13 cellular contexts compared by ENCODE assay signal in the genomic region with DNA sequence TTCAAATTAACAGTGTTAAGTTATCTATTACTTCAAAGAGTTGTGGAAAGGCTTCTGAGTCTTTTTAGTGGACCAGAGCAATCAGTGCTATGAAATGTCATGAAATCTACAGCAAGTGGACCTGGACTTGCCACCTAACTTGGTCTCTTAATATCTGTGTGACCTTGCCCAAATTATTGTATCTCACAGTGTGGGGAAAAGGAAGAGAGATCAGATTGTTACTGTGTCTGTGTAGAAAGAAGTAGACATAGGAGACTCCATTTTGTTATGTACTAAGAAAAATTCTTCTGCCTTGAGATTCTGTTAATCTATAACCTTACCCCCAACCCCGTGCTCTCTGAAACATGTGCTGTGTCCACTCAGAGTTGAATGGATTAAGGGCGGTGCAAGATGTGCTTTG. TPM values are rescaled to one million over a fixed set of nuclear protein-coding genes. Genes with fewer than 3 reads are reported as not detected.
DNase-seq lines count a peak whose midpoint lies in the region; ATAC-seq, FAIRE-seq and TF ChIP-seq lines count a peak whose summit lies in the region.
"Not testable (repeated sequence)": the region's sequence is repeated elsewhere in the genome, so short reads cannot be mapped to it uniquely, and the experiment has no call there.
"Had no signal": no experiment of that assay in that cellular context is flagged by ENCODE, and none has a peak within 500 bp of the region (broad histone marks: within the 10 kb centered on the region; RNA-seq: fewer than 3 reads in every experiment).

No MANE protein-coding gene starts in this region.

- not testable (repeated sequence) for H4K20me1 ChIP-seq in GM12878 (ENCODE audit: control insufficient read depth, insufficient read depth)

- H3K27ac ChIP-seq in CD8-positive, alpha-beta memory T cell (ENCODE audit: low read depth, low read length); GM12878 (ENCODE audit: control insufficient read depth, insufficient read depth); naive thymus-derived CD4-positive, alpha-beta T cell (ENCODE audit: low read depth, low read length): not testable (repeated sequence)
- H3K27ac ChIP-seq in HUES48 (ENCODE audit: low read depth, low read length) (peak overlapping the region; percentile 81), WERI-Rb-1 (peak overlapping the region; percentile 64)

- peaks cover 45% of the 10 kb centered on the region for H3K36me3 ChIP-seq in CD8-positive, alpha-beta memory T cell (ENCODE audit: insufficient read depth, low read length)
- H3K36me3 ChIP-seq in HUES48 (ENCODE audit: control insufficient read depth, insufficient read depth, low read length) (peaks cover 84% of the 10 kb centered on the region), WERI-Rb-1 (peaks cover 81% of the 10 kb centered on the region), GM12878 (ENCODE audit: control insufficient read depth in 2 of 2, insufficient read depth in 2 of 2, low read length in 1 of 2) (peaks cover 4 to 16% of the 10 kb centered on the region in 2 experiments; a peak in 3 of 4 replicates), iPS-15b (ENCODE audit: control insufficient read depth, insufficient read depth, low read length) (peaks cover 38% of the 10 kb centered on the region)
- peaks cover 0 to 34% (median 19%) of the 10 kb centered on the region in 3 experiments for H3K36me3 ChIP-seq in naive thymus-derived CD4-positive, alpha-beta T cell (ENCODE audit: control insufficient read depth in 2 of 3, insufficient read depth in 3 of 3, low read length in 3 of 3)

- RAD21 ChIA-PET in GM12878 (lab: Charles Lee; ENCODE audit: unreplicated experiment) = not testable (repeated sequence)

- not testable (repeated sequence) for TF ChIP-seq POLR2A in GM12878 (IDR thresholded peaks at IDR 0.05; ENCODE audit: low read depth, low read length)

- intact Hi-C loops in GM12878 (cut with micrococcal nuclease; ENCODE audit: unreplicated experiment); naive thymus-derived CD4-positive, alpha-beta T cell (cut with micrococcal nuclease): not testable (repeated sequence)

- H2AFZ ChIP-seq in GM12878 (ENCODE audit: control insufficient read depth, low read depth, low read length) = not testable (repeated sequence)

- H3K9me3 ChIP-seq in CD8-positive, alpha-beta memory T cell (ENCODE audit: low read length); HUES48 (ENCODE audit: control insufficient read depth, insufficient read depth, low read length); WERI-Rb-1 (ENCODE audit: severe bottlenecking); GM12878 (replicated peaks; ENCODE audit: control insufficient read depth, insufficient read depth, low read length); iPS-15b (ENCODE audit: control insufficient read depth, insufficient read depth, low read length); naive thymus-derived CD4-positive, alpha-beta T cell (ENCODE audit: control insufficient read depth in 2 of 3, low read length in 3 of 3): not testable (repeated sequence)

- not testable (repeated sequence) for H3K27me3 Mint-ChIP-seq in CD8-positive, alpha-beta memory T cell; activated T-cell treated with anti-CD3 and anti-CD28 coated beads, Interleukin-2, amount 50 U/mL, for 72 hours (ENCODE audit: low read depth); naive thymus-derived CD4-positive, alpha-beta T cell; stimulated activated naive B cell treated with anti-CD40 and anti-IgM and Interleukin-4, amounts not matched to agents 10 μg/mL and 1 μg/mL and 100 μg/mL, for 72 hours

- H3K9ac ChIP-seq in HUES48 (ENCODE audit: low read depth, low read length) (peak overlapping the region; percentile 5; the same call in 1 of the 2 replicates), iPS-15b (ENCODE audit: low read depth, low read length) (peak overlapping the region; percentile 85)
- not testable (repeated sequence) for H3K9ac ChIP-seq in GM12878 (ENCODE audit: control insufficient read depth, insufficient read depth, low read length)

- in situ Hi-C loops in GM12878 (cut with MboI) = not testable (repeated sequence)

- ATAC-seq in activated T-cell treated with anti-CD3 and anti-CD28 coated beads, Interleukin-2, amount 50 U/mL, for 72 hours (replicated peaks in 1 of 2); naive thymus-derived CD4-positive, alpha-beta T cell; stimulated activated naive B cell treated with anti-CD40 and anti-IgM and Interleukin-4, amounts not matched to agents 10 μg/mL and 1 μg/mL and 100 μg/mL, for 72 hours (replicated peaks): not testable (repeated sequence)
- ATAC-seq in GM12878 = peak; percentile 17; the same call in 2 of the 3 replicates

- POLR2A ChIA-PET in CD8-positive, alpha-beta memory T cell (lab: Charles Lee); GM12878 (lab: Charles Lee); naive thymus-derived CD4-positive, alpha-beta T cell (lab: Charles Lee): not testable (repeated sequence)

- peak overlapping the region in 5 of 8 donors; percentile 11 to 76 (median 56) for H3K27ac Mint-ChIP-seq in CD8-positive, alpha-beta memory T cell
- H3K27ac Mint-ChIP-seq in activated T-cell treated with anti-CD3 and anti-CD28 coated beads, Interleukin-2, amount 50 U/mL, for 72 hours = peak overlapping the region; percentile 8
- peak overlapping the region in 1 of 9 donors; percentile 28 for H3K27ac Mint-ChIP-seq in naive thymus-derived CD4-positive, alpha-beta T cell
- H3K27ac Mint-ChIP-seq in stimulated activated naive B cell treated with anti-CD40 and anti-IgM and Interleukin-4, amounts not matched to agents 10 μg/mL and 1 μg/mL and 100 μg/mL, for 72 hours = peak overlapping the region; percentile 91

- SMC1A ChIA-PET in GM12878 (lab: Charles Lee; ENCODE audit: uncharacterized antibody, unreplicated experiment) = not testable (repeated sequence)

- not testable (repeated sequence) for TF ChIP-seq RAD21 in GM12878 (IDR thresholded peaks at IDR 0.05; ENCODE audit: insufficient read depth, low read depth, low read length)

- not testable (repeated sequence) for BruUV-seq in GM12878 (replicated peaks; lab: Mats Ljungman, UMichigan)

- not testable (repeated sequence) for H3K27me3 ChIP-seq in CD8-positive, alpha-beta memory T cell (ENCODE audit: insufficient read depth, low read length, poor library complexity, severe bottlenecking); HUES48 (ENCODE audit: control insufficient read depth, insufficient read depth, low read length); WERI-Rb-1 (ENCODE audit: insufficient read depth, low read depth, severe bottlenecking); GM12878 (replicated peaks in 1 of 2; ENCODE audit: control insufficient read depth in 2 of 2, insufficient read depth in 2 of 2, low read length in 1 of 2); iPS-15b (ENCODE audit: control insufficient read depth, insufficient read depth, low read length); naive thymus-derived CD4-positive, alpha-beta T cell (ENCODE audit: control insufficient read depth in 2 of 2, insufficient read depth in 2 of 2, low read length in 2 of 2)

- not testable (repeated sequence) for TF ChIP-seq CTCF in WERI-Rb-1 (IDR thresholded peaks at IDR 0.05; ENCODE audit: low read depth, low read length); GM12878 (IDR thresholded peaks at IDR 0.05 in 2 of 3, conservative IDR thresholded peaks at IDR 0.05 in 1 of 3; ENCODE audit: control insufficient read depth in 2 of 3, extremely low read depth in 1 of 3, insufficient read depth in 1 of 3, low read depth in 3 of 3, low read length in 3 of 3)

- TF ChIP-seq EP300 in GM12878 (IDR thresholded peaks at IDR 0.05; ENCODE audit: borderline replicate concordance in 1 of 2, control insufficient read depth in 1 of 2, low read depth in 2 of 2, low read length in 2 of 2) = not testable (repeated sequence)

- not testable (repeated sequence) for H3K9me3 Mint-ChIP-seq in CD8-positive, alpha-beta memory T cell; activated T-cell treated with anti-CD3 and anti-CD28 coated beads, Interleukin-2, amount 50 U/mL, for 72 hours; naive thymus-derived CD4-positive, alpha-beta T cell; stimulated activated naive B cell treated with anti-CD40 and anti-IgM and Interleukin-4, amounts not matched to agents 10 μg/mL and 1 μg/mL and 100 μg/mL, for 72 hours

- peak overlapping the region in 4 of 7 donors; percentile 2 to 73 (median 8) for H3K4me3 Mint-ChIP-seq in CD8-positive, alpha-beta memory T cell
- peak overlapping the region; percentile 16 to 27 for H3K4me3 Mint-ChIP-seq in activated T-cell treated with anti-CD3 and anti-CD28 coated beads, Interleukin-2, amount 50 U/mL, for 72 hours
- H3K4me3 Mint-ChIP-seq in naive thymus-derived CD4-positive, alpha-beta T cell = peak overlapping the region in 7 of 10 donors; percentile 1 to 46 (median 28)
- not testable (repeated sequence) for H3K4me3 Mint-ChIP-seq in stimulated activated naive B cell treated with anti-CD40 and anti-IgM and Interleukin-4, amounts not matched to agents 10 μg/mL and 1 μg/mL and 100 μg/mL, for 72 hours

- H3K4me1 Mint-ChIP-seq in CD8-positive, alpha-beta memory T cell = peaks cover 41 to 73% (median 50%) of the 10 kb centered on the region in 3 donors
- peaks cover 47% of the 10 kb centered on the region for H3K4me1 Mint-ChIP-seq in activated T-cell treated with anti-CD3 and anti-CD28 coated beads, Interleukin-2, amount 50 U/mL, for 72 hours (ENCODE audit: low read depth)
- peaks cover 41 to 76% (median 65%) of the 10 kb centered on the region in 7 donors for H3K4me1 Mint-ChIP-seq in naive thymus-derived CD4-positive, alpha-beta T cell
- H3K4me1 Mint-ChIP-seq in stimulated activated naive B cell treated with anti-CD40 and anti-IgM and Interleukin-4, amounts not matched to agents 10 μg/mL and 1 μg/mL and 100 μg/mL, for 72 hours = peaks cover 24 to 51% of the 10 kb centered on the region in 2 donors

- not testable (repeated sequence) for H3K4me3 ChIP-seq in CD8-positive, alpha-beta memory T cell (ENCODE audit: low read length); WERI-Rb-1 (ENCODE audit: low read depth, low read length); naive thymus-derived CD4-positive, alpha-beta T cell (ENCODE audit: low read length)
- H3K4me3 ChIP-seq in HUES48 (ENCODE audit: low read depth, low read length) = peak overlapping the region; percentile 14
- H3K4me3 ChIP-seq in GM12878 = peak overlapping the region; percentile 53; the same call in 1 of the 2 replicates
- peak overlapping the region; percentile 46 for H3K4me3 ChIP-seq in iPS-15b (ENCODE audit: low read depth, low read length)

- no CpG with 5 or more reads among the region's 2 CpGs for WGBS in GM12878 (ENCODE audit: insufficient coverage, insufficient replicate concordance, low lambda C conversion rate, missing lambda C conversion rate)

- CTCF ChIA-PET in CD8-positive, alpha-beta memory T cell (lab: Charles Lee); GM12878 (lab: Yijun Ruan, JAX); naive thymus-derived CD4-positive, alpha-beta T cell (lab: Charles Lee): not testable (repeated sequence)

- H3K79me2 ChIP-seq in GM12878 (ENCODE audit: control insufficient read depth, insufficient read depth, low read length) = peaks cover 46% of the 10 kb centered on the region

- peaks cover 36% of the 10 kb centered on the region for H3K4me1 ChIP-seq in CD8-positive, alpha-beta memory T cell (ENCODE audit: insufficient read depth, low read length)
- peaks cover 60% of the 10 kb centered on the region for H3K4me1 ChIP-seq in HUES48 (ENCODE audit: control insufficient read depth, insufficient read depth, low read length)
- H3K4me1 ChIP-seq in GM12878 (ENCODE audit: control insufficient read depth, insufficient read depth, low read length) = not testable (repeated sequence)
- peaks cover 33% of the 10 kb centered on the region for H3K4me1 ChIP-seq in iPS-15b (ENCODE audit: control insufficient read depth, insufficient read depth, low read length)
- peaks cover 9 to 25% of the 10 kb centered on the region in 2 donors for H3K4me1 ChIP-seq in naive thymus-derived CD4-positive, alpha-beta T cell (ENCODE audit: control insufficient read depth in 2 of 2, insufficient read depth in 2 of 2, low read length in 2 of 2)

- DNase-seq in CD8-positive, alpha-beta memory T cell; WERI-Rb-1; activated T-cell treated with anti-CD3 and anti-CD28 coated beads, Interleukin-2, amount 50 U/mL, for 72 hours; GM12878 (ENCODE audit: low read depth, low spot score); naive thymus-derived CD4-positive, alpha-beta T cell; stimulated activated naive B cell treated with anti-CD40 and anti-IgM and Interleukin-4, amounts not matched to agents 10 μg/mL and 1 μg/mL and 100 μg/mL, for 72 hours: not testable (repeated sequence)

- not testable (repeated sequence) for FAIRE-seq in GM12878 (lab: Jason Lieb, UNC)

- H3K4me2 ChIP-seq in GM12878 (ENCODE audit: control insufficient read depth, insufficient read depth) = not testable (repeated sequence)

- H3K36me3 Mint-ChIP-seq in CD8-positive, alpha-beta memory T cell = peaks cover 0 to 73% (median 17%) of the 10 kb centered on the region in 3 donors
- H3K36me3 Mint-ChIP-seq in activated T-cell treated with anti-CD3 and anti-CD28 coated beads, Interleukin-2, amount 50 U/mL, for 72 hours (ENCODE audit: insufficient read depth in 2 of 2) = peaks cover 9 to 38% of the 10 kb centered on the region in 2 donors
- peaks cover 7 to 54% (median 33%) of the 10 kb centered on the region in 5 donors for H3K36me3 Mint-ChIP-seq in naive thymus-derived CD4-positive, alpha-beta T cell
- peaks cover 36 to 50% of the 10 kb centered on the region in 2 donors for H3K36me3 Mint-ChIP-seq in stimulated activated naive B cell treated with anti-CD40 and anti-IgM and Interleukin-4, amounts not matched to agents 10 μg/mL and 1 μg/mL and 100 μg/mL, for 72 hours

RNA-seq across cellular contexts. Expression of a gene that starts 6.3 kb away (rescaled TPM):
- 100 to 1,000 TPM; 100 to 104 TPM for total RNA-seq in CD8-positive, alpha-beta memory T cell
- 31.1 TPM for polyA plus RNA-seq in CD8-positive, alpha-beta memory T cell
- 10 to 100 TPM; 52.6 to 67.7 TPM for total RNA-seq in activated T-cell treated with anti-CD3 and anti-CD28 coated beads, Interleukin-2, amount 50 U/mL, for 72 hours
- total RNA-seq in GM12878 (2013; cell fraction: nucleolus; rRNA removed) = 63.8 and 68.2 TPM in 2 replicates
- total RNA-seq in GM12878 (2014; rRNA removed) (38.0 and 46.3 TPM in 2 replicates), GM12878 (2014; rRNA removed; fragmentation: Illumina TruSeq; extraction: Trizol) (77.3 and 89.2 TPM in 2 replicates), GM12878 (2021) (57.6 and 62.0 TPM in 2 replicates)
- polyA plus RNA-seq in GM12878 (2011; ENCODE audit: low read depth) = 30.7 TPM
- polyA plus RNA-seq in GM12878 (2011; rRNA removed) (29.4 and 48.4 TPM in 2 replicates), GM12878 (2014; fragmentation: Illumina TruSeq; extraction: Trizol) (60.1 and 76.4 TPM in 2 replicates), GM12878 (2014; fragmentation: Nextera tagmentation; extraction: Ambion mirVana) (10 to 100 TPM; 38.2 to 69.6 TPM), GM12878 (2014; rRNA removed) (33.0 and 36.1 TPM in 2 replicates), GM12878 (2016; fragmentation: Nextera tagmentation; extraction: Ambion mirVana) (10 to 100 TPM; 43.2 to 55.7 TPM)
- polyA plus RNA-seq in GM12878 (2011; cell fraction: cytosol; rRNA removed) = 7.6 and 8.6 TPM in 2 replicates
- polyA plus RNA-seq in GM12878 (2011; cell fraction: nucleus; rRNA removed) = 14.6 and 20.9 TPM in 2 replicates
- polyA plus RNA-seq in GM12878 (2012) = 37.7 and 42.8 TPM in 2 replicates
- polyA minus RNA-seq in GM12878 (2011; rRNA and poly(A)+ RNA removed) = 20.3 and 30.2 TPM in 2 replicates
- polyA minus RNA-seq in GM12878 (2011; cell fraction: cytosol; rRNA and poly(A)+ RNA removed) = 9.1 and 13.0 TPM in 2 replicates
- 17.2 and 18.6 TPM in 2 replicates for polyA minus RNA-seq in GM12878 (2011; cell fraction: nucleus; rRNA and poly(A)+ RNA removed)
- 10 to 100 TPM; 40.4 to 67.6 (median 56.4) TPM for total RNA-seq in naive thymus-derived CD4-positive, alpha-beta T cell
- 10 to 100 TPM; 27.1 to 32.5 TPM for polyA plus RNA-seq in naive thymus-derived CD4-positive, alpha-beta T cell

RNA-seq across cellular contexts. Expression of a gene that starts 6.3 kb away (rescaled TPM):
- 10 to 100 TPM; 20.3 to 20.4 TPM for total RNA-seq in CD8-positive, alpha-beta memory T cell
- polyA plus RNA-seq in CD8-positive, alpha-beta memory T cell = 6.8 TPM
- 10 to 100 TPM; 30.6 to 33.4 TPM for total RNA-seq in activated T-cell treated with anti-CD3 and anti-CD28 coated beads, Interleukin-2, amount 50 U/mL, for 72 hours
- 50.1 and 55.2 TPM in 2 replicates for total RNA-seq in GM12878 (2013; cell fraction: nucleolus; rRNA removed)
- total RNA-seq in GM12878 (2014; rRNA removed) (16.6 and 22.0 TPM in 2 replicates), GM12878 (2014; rRNA removed; fragmentation: Illumina TruSeq; extraction: Trizol) (25.3 and 26.6 TPM in 2 replicates), GM12878 (2021) (17.1 and 21.1 TPM in 2 replicates)
- 14.5 TPM for polyA plus RNA-seq in GM12878 (2011; ENCODE audit: low read depth)
- polyA plus RNA-seq in GM12878 (2011; rRNA removed) (39.5 and 57.4 TPM in 2 replicates), GM12878 (2014; fragmentation: Illumina TruSeq; extraction: Trizol) (26.6 and 31.2 TPM in 2 replicates), GM12878 (2014; fragmentation: Nextera tagmentation; extraction: Ambion mirVana) (10 to 100 TPM; 18.3 to 25.0 TPM), GM12878 (2014; rRNA removed) (21.2 and 30.0 TPM in 2 replicates), GM12878 (2016; fragmentation: Nextera tagmentation; extraction: Ambion mirVana) (10 to 100 TPM; 23.2 to 23.6 TPM)
- polyA plus RNA-seq in GM12878 (2011; cell fraction: cytosol; rRNA removed) = 20.7 and 26.2 TPM in 2 replicates
- 61.1 and 71.0 TPM in 2 replicates for polyA plus RNA-seq in GM12878 (2011; cell fraction: nucleus; rRNA removed)
- polyA plus RNA-seq in GM12878 (2012) = 15.2 and 16.1 TPM in 2 replicates
- polyA minus RNA-seq in GM12878 (2011; rRNA and poly(A)+ RNA removed) = 18.0 and 20.8 TPM in 2 replicates
- polyA minus RNA-seq in GM12878 (2011; cell fraction: cytosol; rRNA and poly(A)+ RNA removed) = 6.2 and 6.9 TPM in 2 replicates
- 11.5 and 13.9 TPM in 2 replicates for polyA minus RNA-seq in GM12878 (2011; cell fraction: nucleus; rRNA and poly(A)+ RNA removed)
- 10 to 100 TPM; 21.6 to 38.2 (median 28.5) TPM for total RNA-seq in naive thymus-derived CD4-positive, alpha-beta T cell
- 10 to 100 TPM in 1 of 2 donors, 1 to 10 TPM in 1; 9.5 to 11.7 TPM for polyA plus RNA-seq in naive thymus-derived CD4-positive, alpha-beta T cell

RNA-seq across cellular contexts. Expression of a gene that starts 28.8 kb away (rescaled TPM):
- total RNA-seq in CD8-positive, alpha-beta memory T cell = 10 to 100 TPM; 33.7 to 35.0 TPM
- 43.6 TPM for polyA plus RNA-seq in CD8-positive, alpha-beta memory T cell
- total RNA-seq in activated T-cell treated with anti-CD3 and anti-CD28 coated beads, Interleukin-2, amount 50 U/mL, for 72 hours = 10 to 100 TPM; 34.0 to 39.7 TPM
- 38.8 and 41.9 TPM in 2 replicates for total RNA-seq in GM12878 (2013; cell fraction: nucleolus; rRNA removed)
- 28.1 and 31.2 TPM in 2 replicates for total RNA-seq in GM12878 (2014; rRNA removed)
- total RNA-seq in GM12878 (2014; rRNA removed; fragmentation: Illumina TruSeq; extraction: Trizol) = 26.5 and 27.1 TPM in 2 replicates
- total RNA-seq in GM12878 (2021) = 32.1 and 33.2 TPM in 2 replicates
- polyA plus RNA-seq in GM12878 (2011; ENCODE audit: low read depth) = 19.9 TPM
- 47.8 and 73.5 TPM in 2 replicates for polyA plus RNA-seq in GM12878 (2011; rRNA removed)
- polyA plus RNA-seq in GM12878 (2011; cell fraction: cytosol; rRNA removed) = 25.4 and 29.8 TPM in 2 replicates
- 15.9 and 16.6 TPM in 2 replicates for polyA plus RNA-seq in GM12878 (2011; cell fraction: nucleus; rRNA removed)
- 24.8 and 30.7 TPM in 2 replicates for polyA plus RNA-seq in GM12878 (2012)
- 41.3 and 46.2 TPM in 2 replicates for polyA plus RNA-seq in GM12878 (2014; fragmentation: Illumina TruSeq; extraction: Trizol)
- polyA plus RNA-seq in GM12878 (2014; fragmentation: Nextera tagmentation; extraction: Ambion mirVana) = 10 to 100 TPM; 22.9 to 50.8 TPM
- 44.3 and 48.5 TPM in 2 replicates for polyA plus RNA-seq in GM12878 (2014; rRNA removed)
- 10 to 100 TPM; 36.8 to 47.9 TPM for polyA plus RNA-seq in GM12878 (2016; fragmentation: Nextera tagmentation; extraction: Ambion mirVana)
- 12.5 and 15.9 TPM in 2 replicates for polyA minus RNA-seq in GM12878 (2011; rRNA and poly(A)+ RNA removed)
- polyA minus RNA-seq in GM12878 (2011; cell fraction: cytosol; rRNA and poly(A)+ RNA removed) = 3.5 and 7.3 TPM in 2 replicates
- polyA minus RNA-seq in GM12878 (2011; cell fraction: nucleus; rRNA and poly(A)+ RNA removed) = 8.2 and 18.1 TPM in 2 replicates
- 10 to 100 TPM; 26.9 to 40.7 (median 40.4) TPM for total RNA-seq in naive thymus-derived CD4-positive, alpha-beta T cell
- polyA plus RNA-seq in naive thymus-derived CD4-positive, alpha-beta T cell = 10 to 100 TPM; 47.4 to 58.8 TPM

RNA-seq across cellular contexts. Expression of a gene that starts 36.7 kb away (rescaled TPM):
- total RNA-seq in CD8-positive, alpha-beta memory T cell = not detected
- not detected for polyA plus RNA-seq in CD8-positive, alpha-beta memory T cell
- total RNA-seq in activated T-cell treated with anti-CD3 and anti-CD28 coated beads, Interleukin-2, amount 50 U/mL, for 72 hours = not detected
- not detected in 2 replicates for total RNA-seq in GM12878 (2013; cell fraction: nucleolus; rRNA removed)
- total RNA-seq in GM12878 (2014; rRNA removed) (not detected in 2 replicates), GM12878 (2014; rRNA removed; fragmentation: Illumina TruSeq; extraction: Trizol) (not detected in 2 replicates), GM12878 (2021) (not detected in 2 replicates)
- polyA plus RNA-seq in GM12878 (2011; ENCODE audit: low read depth) = not detected
- polyA plus RNA-seq in GM12878 (2011; rRNA removed) (not detected in 2 replicates), GM12878 (2014; fragmentation: Illumina TruSeq; extraction: Trizol) (not detected in 2 replicates), GM12878 (2014; fragmentation: Nextera tagmentation; extraction: Ambion mirVana) (not detected), GM12878 (2014; rRNA removed) (not detected in 2 replicates), GM12878 (2016; fragmentation: Nextera tagmentation; extraction: Ambion mirVana) (not detected)
- polyA plus RNA-seq in GM12878 (2011; cell fraction: cytosol; rRNA removed) = not detected in 2 replicates
- polyA plus RNA-seq in GM12878 (2011; cell fraction: nucleus; rRNA removed) = not detected in 2 replicates
- not detected in 2 replicates for polyA plus RNA-seq in GM12878 (2012)
- polyA minus RNA-seq in GM12878 (2011; rRNA and poly(A)+ RNA removed) = not detected in 2 replicates
- polyA minus RNA-seq in GM12878 (2011; cell fraction: cytosol; rRNA and poly(A)+ RNA removed) = not detected in 2 replicates
- polyA minus RNA-seq in GM12878 (2011; cell fraction: nucleus; rRNA and poly(A)+ RNA removed) = not detected in 2 replicates
- not detected for total RNA-seq in naive thymus-derived CD4-positive, alpha-beta T cell
- not detected for polyA plus RNA-seq in naive thymus-derived CD4-positive, alpha-beta T cell
- total RNA-seq: CD8-positive, alpha-beta T cell; G401; IMR-90; PC-3 had no signal
- polyA plus RNA-seq: BJ, IMR-90 had no signal
